8 cellular contexts compared by ENCODE assay signal in genomic region chr5:140690376-140690932, GRCh38. TPM values are rescaled to one million over a fixed set of nuclear protein-coding genes. Genes with fewer than 3 reads are reported as not detected.
DNase-seq lines count a peak whose midpoint lies in the region; ATAC-seq and TF ChIP-seq lines count a peak whose summit lies in the region.

No MANE protein-coding gene starts in this region.

- H3K9me3 Mint-ChIP-seq in T-helper 2 cell treated with Interferon-gamma antibody and Interleukin-4, amounts not matched to agents 5 μg/mL and 100 μg/mL, for 36 hours: no peaks in the 10 kb centered on the region

- H3K36me3 Mint-ChIP-seq in T-helper 2 cell treated with Interferon-gamma antibody and Interleukin-4, amounts not matched to agents 5 μg/mL and 100 μg/mL, for 36 hours (ENCODE audit: low read depth): peaks cover 36% of the 10 kb centered on the region

- H3K27ac Mint-ChIP-seq in T-helper 2 cell treated with Interferon-gamma antibody and Interleukin-4, amounts not matched to agents 5 μg/mL and 100 μg/mL, for 36 hours: peak overlapping the region; percentile 95

- H3K27ac ChIP-seq in SK-N-MC (no peak overlapping the region), gastroesophageal sphincter (peak overlapping the region; percentile 1 to 88 (median 86)), skeletal muscle tissue (ENCODE audit: low read depth, low read length) (peak overlapping the region; percentile 80)

- H3K36me3 ChIP-seq in SK-N-MC (ENCODE audit: insufficient read depth, low read length) (peaks cover 47% of the 10 kb centered on the region), gastroesophageal sphincter (peaks cover 0 to 49% of the 10 kb centered on the region in 2 donors), skeletal muscle tissue (ENCODE audit: control insufficient read depth in 3 of 3, insufficient read depth in 3 of 3, low read length in 3 of 3) (peaks cover 17 to 26% (median 18%) of the 10 kb centered on the region in 3 donors)

- peak overlapping the region; percentile 96 for H3K9ac ChIP-seq in SK-N-MC (ENCODE audit: insufficient read length)
- H3K9ac ChIP-seq in skeletal muscle tissue (ENCODE audit: low read depth in 1 of 3, low read length in 3 of 3): peak overlapping the region; percentile 95 to 99 (median 95)

- no peak for TF ChIP-seq EP300 in gastroesophageal sphincter (IDR thresholded peaks at IDR 0.05)

- ATAC-seq in gastroesophageal sphincter: no peak
- no peak for ATAC-seq in HG03432 (IDR thresholded peaks at IDR 0.05; ENCODE audit: unreplicated experiment)

- H3K9me3 ChIP-seq in SK-N-MC (ENCODE audit: low read depth, low read length) (no peaks in the 10 kb centered on the region), gastroesophageal sphincter (no peaks in the 10 kb centered on the region), skeletal muscle tissue (ENCODE audit: control insufficient read depth in 3 of 3, low read length in 3 of 3) (no peaks in the 10 kb centered on the region)

- H3K4me3 ChIP-seq in SK-N-MC (peak overlapping the region; percentile 95), gastroesophageal sphincter (peak overlapping the region; percentile 66 to 77), skeletal muscle tissue (ENCODE audit: low read length in 3 of 3) (peak overlapping the region; percentile 95 to 98 (median 98))

- peaks cover 2 to 50% (median 21%) of the 10 kb centered on the region in 3 donors for H3K4me1 ChIP-seq in gastroesophageal sphincter
- H3K4me1 ChIP-seq in skeletal muscle tissue (ENCODE audit: control insufficient read depth in 3 of 3, insufficient read depth in 3 of 3, low read length in 3 of 3): peaks cover 15 to 28% (median 25%) of the 10 kb centered on the region in 3 donors

- TF ChIP-seq POLR2A in gastroesophageal sphincter (IDR thresholded peaks at IDR 0.05): no peak

- WGBS in gastroesophageal sphincter (ENCODE audit: low coverage in 1 of 2), 2 donors: 61 to 66% methylated on average over 4 to 8 of the region's 8 CpGs

- H3K4me3 Mint-ChIP-seq in T-helper 2 cell treated with Interferon-gamma antibody and Interleukin-4, amounts not matched to agents 5 μg/mL and 100 μg/mL, for 36 hours: peak overlapping the region; percentile 100

- DNase-seq in T-helper 2 cell treated with Interferon-gamma antibody and Interleukin-4, amounts not matched to agents 5 μg/mL and 100 μg/mL, for 36 hours (ENCODE audit: low spot score): no peak
- DNase-seq in T-helper 2 cell: no peak
- DNase-seq in SK-N-MC (ENCODE audit: low read depth, low spot score): no peak
- DNase-seq in SW 1271 (lab: John Stamatoyannopoulos, UW): no peak
- DNase-seq in AML-193 (lab: John Stamatoyannopoulos, UW): no peak

- no peak for TF ChIP-seq CTCF in gastroesophageal sphincter (IDR thresholded peaks at IDR 0.05)

- peaks cover 25% of the 10 kb centered on the region for H3K4me1 Mint-ChIP-seq in T-helper 2 cell treated with Interferon-gamma antibody and Interleukin-4, amounts not matched to agents 5 μg/mL and 100 μg/mL, for 36 hours (ENCODE audit: low read depth)

- H3K27me3 Mint-ChIP-seq in T-helper 2 cell treated with Interferon-gamma antibody and Interleukin-4, amounts not matched to agents 5 μg/mL and 100 μg/mL, for 36 hours (ENCODE audit: low read depth): no peaks in the 10 kb centered on the region

- H3K27me3 ChIP-seq in gastroesophageal sphincter (no peaks in the 10 kb centered on the region), skeletal muscle tissue (ENCODE audit: control insufficient read depth in 3 of 3, insufficient read depth in 3 of 3, low read length in 3 of 3) (no peaks in the 10 kb centered on the region)

RNA-seq across cellular contexts. Expression of gene HARS1, which starts 0.7 kb away (rescaled TPM):
- total RNA-seq in gastroesophageal sphincter (10 to 100 TPM; 65.9 to 67.9 (median 67.1) TPM), skeletal muscle tissue (40.2 TPM)

RNA-seq across cellular contexts. Expression of gene HARS2, which starts 0.8 kb away (rescaled TPM):
- total RNA-seq in gastroesophageal sphincter: 10 to 100 TPM; 16.0 to 41.6 (median 25.5) TPM
- total RNA-seq in skeletal muscle tissue: 15.7 TPM

RNA-seq across cellular contexts. Expression of gene ZMAT2, which starts 9.8 kb away (rescaled TPM):
- total RNA-seq in gastroesophageal sphincter: 10 to 100 TPM; 35.8 to 47.2 (median 45.0) TPM
- total RNA-seq in skeletal muscle tissue: 33.4 TPM

RNA-seq across cellular contexts. Expression of gene DND1, which starts 17.1 kb away (rescaled TPM):
- total RNA-seq in gastroesophageal sphincter (under 1 TPM in 3 of 4 donors, not detected in 1; 0.19 to 0.67 (median 0.62) TPM), skeletal muscle tissue (not detected)

RNA-seq across cellular contexts. Expression of gene WDR55, which starts 25.8 kb away (rescaled TPM):
- total RNA-seq in gastroesophageal sphincter (10 to 100 TPM; 15.6 to 25.1 (median 16.9) TPM), skeletal muscle tissue (9.4 TPM)
